Comparison of ENCODE assay signal across 8 cellular contexts in genomic region chr2:25309402-25309801, GRCh38. TPM values are rescaled to one million over a fixed set of nuclear protein-coding genes. Genes with fewer than 3 reads are reported as not detected.
DNase-seq lines count a peak whose midpoint lies in the region; ATAC-seq lines count a peak whose summit lies in the region.

No MANE protein-coding gene starts in this region.

- DNase-seq in D341Med (ENCODE audit: low spot score) (peak; percentile 66), HuH-7 (ENCODE audit: low spot score) (peak; percentile 79), SK-MEL-5 (ENCODE audit: low read depth, low spot score) (peak; percentile 87), hippocampal formation (lab: John Stamatoyannopoulos, UW) (peak; percentile 43 to 62), sciatic nerve (ENCODE audit: low spot score) (no peak)
- DNase-seq in stimulated activated CD4-positive, alpha-beta T cell treated with anti-CD3 and anti-CD28 coated beads, Interleukin-4, amount 100 ng/mL, for 24 hours = peak; percentile 77

- no peaks in the 10 kb centered on the region for H3K9me3 Mint-ChIP-seq in activated naive CD8-positive, alpha-beta T cell (ENCODE audit: low read depth)

- intact Hi-C loops in sciatic nerve (cut with DNase I) = no loop called here

- in situ Hi-C loops in SK-MEL-5 (cut with HindIII; ENCODE audit: low pct_unique_long_range_greater_than_20kb, low sequenced_read_pairs) = no loop called here

- peaks cover 5% of the 10 kb centered on the region for H3K36me3 Mint-ChIP-seq in activated naive CD8-positive, alpha-beta T cell

- H3K4me1 Mint-ChIP-seq in activated naive CD8-positive, alpha-beta T cell (ENCODE audit: low read depth) = peaks cover 76% of the 10 kb centered on the region

- ATAC-seq in GM19463 (IDR thresholded peaks at IDR 0.05; ENCODE audit: unreplicated experiment) = no peak
- no peak for ATAC-seq in sciatic nerve

- H3K27me3 Mint-ChIP-seq in activated naive CD8-positive, alpha-beta T cell = no peaks in the 10 kb centered on the region

- peak overlapping the region; percentile 51 for H3K4me3 Mint-ChIP-seq in activated naive CD8-positive, alpha-beta T cell

- peak overlapping the region; percentile 75 for H3K27ac Mint-ChIP-seq in activated naive CD8-positive, alpha-beta T cell

RNA-seq across cellular contexts. Expression of gene DNMT3A, which starts 32.3 kb away (rescaled TPM):
- total RNA-seq in SK-MEL-5 (2014; rRNA removed; shearing (Covaris generic)) = 11.8 and 16.6 TPM in 2 replicates
- polyA plus RNA-seq in SK-MEL-5 (2015; cell fraction: cytosol; rRNA removed) = 9.2 and 15.7 TPM in 2 replicates
- polyA plus RNA-seq in SK-MEL-5 (2015; cell fraction: nucleus; rRNA removed) = 54.3 and 66.5 TPM in 2 replicates
- total RNA-seq in sciatic nerve = 35.0 TPM
